19 cellular contexts compared by ENCODE assay signal in the genomic region with DNA sequence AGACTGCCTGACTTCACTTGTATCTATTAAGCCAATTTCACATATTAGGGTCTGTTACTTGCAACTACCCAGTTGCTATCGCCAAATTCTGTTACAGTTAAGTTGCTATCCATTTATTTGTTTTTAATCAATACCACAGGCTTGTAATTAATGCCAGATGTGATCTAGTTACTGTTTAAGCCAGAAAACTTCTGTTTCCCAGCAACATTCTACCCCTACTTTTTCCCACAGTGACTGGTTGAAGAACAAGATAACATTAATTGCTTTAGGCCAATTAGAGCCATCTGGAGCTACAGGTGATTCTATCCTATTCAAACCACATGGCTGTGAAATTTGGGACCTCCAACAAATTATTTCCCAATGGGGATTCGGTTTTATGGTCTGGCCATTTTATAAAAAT.
"Had no signal": no experiment of that assay in that cellular context is flagged by ENCODE, and none has a peak within 500 bp of the region (broad histone marks: within the 10 kb centered on the region; RNA-seq: fewer than 3 reads in every experiment).

No MANE protein-coding gene starts in this region.

- H3K27me3 ChIP-seq: body of pancreas had no signal

- H3K27ac Mint-ChIP-seq: activated CD8-positive, alpha-beta memory T cell treated with anti-CD3 and anti-CD28 coated beads, Interleukin-2, amount 10 ng/mL, durations not matched to agents 7 days and 5 days; activated naive CD4-positive, alpha-beta T cell treated with anti-CD3 and anti-CD28 coated beads, Interleukin-2, amount 50 U/mL, for 72 hours; natural killer cell; stimulated activated memory B cell treated with anti-CD40 and anti-IgM and Interleukin-4, amounts not matched to agents 10 μg/mL and 1 μg/mL and 100 μg/mL, for 72 hours; type B pancreatic cell had no signal

- H3K4me3 Mint-ChIP-seq: activated CD8-positive, alpha-beta memory T cell treated with anti-CD3 and anti-CD28 coated beads, Interleukin-2, amount 10 ng/mL, durations not matched to agents 7 days and 5 days; activated T-cell treated with anti-CD3 and anti-CD28 coated beads, Interleukin-2, amount 50 U/mL, for 4 hours; central memory CD8-positive, alpha-beta T cell; natural killer cell; stimulated activated memory B cell treated with anti-CD40 and anti-IgM and Interleukin-4, amounts not matched to agents 10 μg/mL and 1 μg/mL and 100 μg/mL, for 72 hours; type B pancreatic cell had no signal

- H3K9me3 ChIP-seq: body of pancreas had no signal

- DNase-seq: activated CD4-positive, alpha-beta T cell treated with anti-CD3 and anti-CD28 coated beads, Interleukin-2, amount 50 U/mL, for 4 hours; activated CD4-positive, CD25-positive, alpha-beta regulatory T cell treated with anti-CD3 and anti-CD28 coated beads, Interleukin-2, amount 50 U/mL, for 72 hours; activated CD8-positive, alpha-beta memory T cell treated with anti-CD3 and anti-CD28 coated beads, Interleukin-2, amount 10 ng/mL, durations not matched to agents 7 days and 5 days; activated effector memory CD4-positive, alpha-beta T cell treated with anti-CD3 and anti-CD28 coated beads, Interleukin-2, amount 50 U/mL, for 16 hours; activated T-cell treated with anti-CD3 and anti-CD28 coated beads, Interleukin-2, amount 50 U/mL, for 4 hours; amniotic stem cell; body of pancreas; cortex of kidney; effector CD8-positive, alpha-beta T cell; left cardiac atrium; mammary epithelial cell; natural killer cell; right cardiac atrium; substantia nigra had no signal

- H3K4me3 ChIP-seq: body of pancreas, smooth muscle cell had no signal

- H3K9me3 Mint-ChIP-seq: activated naive CD4-positive, alpha-beta T cell treated with anti-CD3 and anti-CD28 coated beads, Interleukin-2, amount 50 U/mL, for 72 hours; activated T-cell treated with anti-CD3 and anti-CD28 coated beads, Interleukin-2, amount 50 U/mL, for 4 hours; central memory CD8-positive, alpha-beta T cell; natural killer cell; stimulated activated memory B cell treated with anti-CD40 and anti-IgM and Interleukin-4, amounts not matched to agents 10 μg/mL and 1 μg/mL and 100 μg/mL, for 72 hours; type B pancreatic cell had no signal

- H3K27me3 Mint-ChIP-seq: activated CD8-positive, alpha-beta memory T cell treated with anti-CD3 and anti-CD28 coated beads, Interleukin-2, amount 10 ng/mL, durations not matched to agents 7 days and 5 days; central memory CD8-positive, alpha-beta T cell; stimulated activated memory B cell treated with anti-CD40 and anti-IgM and Interleukin-4, amounts not matched to agents 10 μg/mL and 1 μg/mL and 100 μg/mL, for 72 hours; type B pancreatic cell had no signal

- ATAC-seq: activated CD8-positive, alpha-beta memory T cell treated with anti-CD3 and anti-CD28 coated beads, Interleukin-2, amount 10 ng/mL, durations not matched to agents 7 days and 5 days; activated naive CD4-positive, alpha-beta T cell treated with anti-CD3 and anti-CD28 coated beads, Interleukin-2, amount 50 U/mL, for 72 hours; activated T-cell treated with anti-CD3 and anti-CD28 coated beads, Interleukin-2, amount 50 U/mL, for 4 hours; body of pancreas; left cardiac atrium; natural killer cell; right cardiac atrium; stimulated activated memory B cell treated with anti-CD40 and anti-IgM and Interleukin-4, amounts not matched to agents 10 μg/mL and 1 μg/mL and 100 μg/mL, for 72 hours had no signal

- H3K36me3 Mint-ChIP-seq: activated naive CD4-positive, alpha-beta T cell treated with anti-CD3 and anti-CD28 coated beads, Interleukin-2, amount 50 U/mL, for 72 hours; natural killer cell; type B pancreatic cell had no signal

- H3K27ac ChIP-seq: body of pancreas had no signal
